In the genomic region with DNA sequence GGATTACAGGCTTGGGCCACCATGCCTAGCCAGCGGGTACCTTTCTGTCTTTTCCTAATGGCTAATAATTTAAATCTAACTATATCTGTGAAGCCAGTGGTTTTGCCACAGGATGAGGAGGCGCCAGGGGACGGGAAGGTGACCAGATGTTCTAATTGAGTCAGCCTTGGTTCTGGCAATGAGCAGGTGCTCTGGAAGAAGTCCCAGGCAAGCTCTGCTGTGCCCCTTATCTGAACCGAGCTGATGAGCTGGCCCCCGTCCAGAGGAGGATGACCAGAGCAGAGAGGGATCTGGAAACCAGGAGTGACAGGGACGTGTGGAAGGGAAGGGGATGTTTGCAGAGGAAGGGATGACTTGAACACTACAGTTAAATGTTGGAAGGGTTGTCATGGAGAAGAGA, we compare ENCODE assay signal across 22 cellular contexts. TPM values are rescaled to one million over a fixed set of nuclear protein-coding genes. Genes with fewer than 3 reads are reported as not detected.
DNase-seq lines count a peak whose midpoint lies in the region; ATAC-seq and TF ChIP-seq lines count a peak whose summit lies in the region.
"Had no signal": no experiment of that assay in that cellular context is flagged by ENCODE, and none has a peak within 500 bp of the region (broad histone marks: within the 10 kb centered on the region; RNA-seq: fewer than 3 reads in every experiment).

No MANE protein-coding gene starts in this region.

- intact Hi-C loops in vagina (cut with DNase I), result no loop called here
- intact Hi-C loops in thyroid gland (cut with DNase I), result no loop called here

- DNase-seq in NCI-H146 treated with DMSO at 0.1 percent for 48 hours (lab: John Stamatoyannopoulos, UW; ENCODE audit: unreplicated experiment), result peak; percentile 89
- peak; percentile 97 for DNase-seq in SK-N-DZ (ENCODE audit: low spot score)
- DNase-seq in cardiac muscle cell (ENCODE audit: low read depth in 1 of 2, low spot score in 1 of 2), result peak in 1 of 2 donors; percentile 30
- no peak for DNase-seq in progenitor cell of endocrine pancreas (ENCODE audit: low spot score, unreplicated experiment)
- no peak for DNase-seq in vagina (ENCODE audit: extremely low spot score in 2 of 2)
- DNase-seq in mesenchymal stem cell, result no peak
- no peak for DNase-seq in thyroid gland
- DNase-seq: activated gamma-delta T cell, kidney, NCI-H187 treated with DMSO at 0.1 percent for 48 hours, T1000 had no signal

- no peak overlapping the region for H3K4me3 ChIP-seq in cardiac muscle cell
- no peak overlapping the region for H3K4me3 ChIP-seq in vagina
- H3K4me3 ChIP-seq in mesenchymal stem cell (ENCODE audit: insufficient read depth in 1 of 2, low read depth in 1 of 2, low read length in 2 of 2), result no peak overlapping the region
- no peak overlapping the region for H3K4me3 ChIP-seq in thyroid gland (replicated peaks in 1 of 3)
- H3K4me3 ChIP-seq: GM12878, lung, psoas muscle, thoracic aorta had no signal

- no peak overlapping the region for H3K4me2 ChIP-seq in mesenchymal stem cell (ENCODE audit: low read length, poor library complexity, severe bottlenecking)

- no peak for ATAC-seq in GM21360 (IDR thresholded peaks at IDR 0.05; ENCODE audit: unreplicated experiment)

- H3K4me1 ChIP-seq in cardiac muscle cell (ENCODE audit: low read depth) (peaks cover 14% of the 10 kb centered on the region), vagina (no peaks in the 10 kb centered on the region), mesenchymal stem cell (ENCODE audit: control insufficient read depth, insufficient read depth, low read depth, low read length) (no peaks in the 10 kb centered on the region), thyroid gland (no peaks in the 10 kb centered on the region)
- H3K4me1 ChIP-seq: psoas muscle had no signal

- no peak overlapping the region for H2BK12ac ChIP-seq in mesenchymal stem cell (ENCODE audit: low read length in 2 of 2)

- WGBS in mesenchymal stem cell, result 81% methylated on average over 5 of the region's 6 CpGs
- 72 to 74% methylated on average over 6 of the region's 6 CpGs for WGBS in thyroid gland, 2 donors

- no peaks in the 10 kb centered on the region for H3K79me1 ChIP-seq in mesenchymal stem cell (replicated peaks; ENCODE audit: low read length, poor library complexity, severe bottlenecking)

- H3K9me3 ChIP-seq in cardiac muscle cell (ENCODE audit: low read depth) (no peaks in the 10 kb centered on the region), vagina (no peaks in the 10 kb centered on the region), mesenchymal stem cell (ENCODE audit: control insufficient read depth, low read length) (no peaks in the 10 kb centered on the region), thyroid gland (no peaks in the 10 kb centered on the region)
- H3K9me3 ChIP-seq: psoas muscle, thoracic aorta had no signal

- H2BK15ac ChIP-seq in mesenchymal stem cell (ENCODE audit: low read depth, poor library complexity, severe bottlenecking), result no peak overlapping the region

- H3K23ac ChIP-seq in mesenchymal stem cell (ENCODE audit: low read length in 2 of 2), result no peak overlapping the region

- no peak overlapping the region for H3K4ac ChIP-seq in mesenchymal stem cell (ENCODE audit: low read depth in 1 of 2, low read length in 2 of 2)

- no peak overlapping the region for H3K9ac ChIP-seq in mesenchymal stem cell (ENCODE audit: low read length)

- H2BK5ac ChIP-seq in mesenchymal stem cell (ENCODE audit: low read depth, low read length, poor library complexity, severe bottlenecking), result no peak overlapping the region

- no peak overlapping the region for H2BK120ac ChIP-seq in mesenchymal stem cell (ENCODE audit: low read depth, low read length)

- no peaks in the 10 kb centered on the region for H3K9me3 Mint-ChIP-seq in progenitor cell of endocrine pancreas (ENCODE audit: low read depth)
- H3K9me3 Mint-ChIP-seq: activated CD4-positive, alpha-beta T cell treated with anti-CD3 and anti-CD28 coated beads, Interleukin-2, amount 10 ng/mL, durations not matched to agents 24 days and 14 days; activated naive CD8-positive, alpha-beta T cell treated with anti-CD3 and anti-CD28 coated beads, Interleukin-2, amount 50 U/mL, for 24 hours; activated T-cell treated with anti-CD3 and anti-CD28 coated beads, Interleukin-2, amount 50 U/mL, for 24 hours had no signal

- no peak overlapping the region for H4K91ac ChIP-seq in mesenchymal stem cell (ENCODE audit: low read length)

- H2AK5ac ChIP-seq in mesenchymal stem cell (ENCODE audit: low read length, severe bottlenecking), result no peak overlapping the region

- no peaks in the 10 kb centered on the region for H3K27me3 Mint-ChIP-seq in progenitor cell of endocrine pancreas

- peak overlapping the region; percentile 73 for H3K27ac Mint-ChIP-seq in progenitor cell of endocrine pancreas
- H3K27ac Mint-ChIP-seq: activated CD4-positive, alpha-beta T cell treated with anti-CD3 and anti-CD28 coated beads, Interleukin-2, amount 10 ng/mL, durations not matched to agents 24 days and 14 days; activated naive CD8-positive, alpha-beta T cell treated with anti-CD3 and anti-CD28 coated beads, Interleukin-2, amount 50 U/mL, for 24 hours; activated T-cell treated with anti-CD3 and anti-CD28 coated beads, Interleukin-2, amount 50 U/mL, for 24 hours had no signal

- H3K4me3 Mint-ChIP-seq in progenitor cell of endocrine pancreas (ENCODE audit: low read depth), result no peak overlapping the region
- H3K4me3 Mint-ChIP-seq: activated CD4-positive, alpha-beta T cell treated with anti-CD3 and anti-CD28 coated beads, Interleukin-2, amount 10 ng/mL, durations not matched to agents 24 days and 14 days; activated naive CD8-positive, alpha-beta T cell treated with anti-CD3 and anti-CD28 coated beads, Interleukin-2, amount 50 U/mL, for 24 hours; activated T-cell treated with anti-CD3 and anti-CD28 coated beads, Interleukin-2, amount 50 U/mL, for 24 hours had no signal

- TF ChIP-seq POLR2A in vagina (IDR thresholded peaks at IDR 0.05) (no peak), thyroid gland (IDR thresholded peaks at IDR 0.05) (no peak)

- no peak overlapping the region for H2AFZ ChIP-seq in mesenchymal stem cell (ENCODE audit: low read depth, low read length)

- H3K36me3 ChIP-seq in cardiac muscle cell (no peaks in the 10 kb centered on the region), vagina (no peaks in the 10 kb centered on the region), mesenchymal stem cell (ENCODE audit: control insufficient read depth in 1 of 2, insufficient read depth in 2 of 2, low read depth in 1 of 2, low read length in 2 of 2) (no peaks in the 10 kb centered on the region), thyroid gland (no peaks in the 10 kb centered on the region)
- H3K36me3 ChIP-seq: thoracic aorta had no signal

- H3K14ac ChIP-seq in mesenchymal stem cell (ENCODE audit: low read length in 2 of 2), result no peak overlapping the region

- H3K27ac ChIP-seq in cardiac muscle cell (peak overlapping the region; percentile 59), vagina (no peak overlapping the region), mesenchymal stem cell (ENCODE audit: low read length, poor library complexity, severe bottlenecking) (no peak overlapping the region), thyroid gland (no peak overlapping the region)
- H3K27ac ChIP-seq: psoas muscle, thoracic aorta had no signal

- no peaks in the 10 kb centered on the region for H3K36me3 Mint-ChIP-seq in progenitor cell of endocrine pancreas (ENCODE audit: insufficient read depth)

- no peak overlapping the region for H3K18ac ChIP-seq in mesenchymal stem cell (ENCODE audit: low read depth in 1 of 2, low read length in 2 of 2)

- H3K27me3 ChIP-seq in cardiac muscle cell, result no peaks in the 10 kb centered on the region
- no peaks in the 10 kb centered on the region for H3K27me3 ChIP-seq in vagina
- peaks cover 11 to 16% of the 10 kb centered on the region in 2 experiments for H3K27me3 ChIP-seq in mesenchymal stem cell (ENCODE audit: control insufficient read depth in 1 of 2, insufficient read depth in 1 of 2, low read length in 2 of 2)
- H3K27me3 ChIP-seq in thyroid gland, result no peaks in the 10 kb centered on the region

- H3K4me1 Mint-ChIP-seq in progenitor cell of endocrine pancreas (ENCODE audit: low read depth), result peaks cover 1% of the 10 kb centered on the region
- H3K4me1 Mint-ChIP-seq: activated naive CD8-positive, alpha-beta T cell treated with anti-CD3 and anti-CD28 coated beads, Interleukin-2, amount 50 U/mL, for 24 hours had no signal

- TF ChIP-seq CTCF in cardiac muscle cell (IDR thresholded peaks at IDR 0.05; ENCODE audit: low read depth, low read length) (no peak), progenitor cell of endocrine pancreas (IDR thresholded peaks at IDR 0.05; ENCODE audit: unreplicated experiment) (no peak), vagina (IDR thresholded peaks at IDR 0.05) (no peak), thyroid gland (IDR thresholded peaks at IDR 0.05) (no peak)

- no peak overlapping the region for H4K8ac ChIP-seq in mesenchymal stem cell (ENCODE audit: low read length)

RNA-seq across cellular contexts. Expression of a gene that starts 46.7 kb away (rescaled TPM):
- 1.7 and 2.4 TPM in 2 replicates for polyA plus RNA-seq in SK-N-DZ (2014; cell fraction: cytosol; rRNA removed)
- polyA plus RNA-seq in SK-N-DZ (2014; cell fraction: nucleus; rRNA removed), result 3.0 and 3.2 TPM in 2 replicates
- total RNA-seq in cardiac muscle cell (0.74 and 2.4 TPM in 2 replicates), progenitor cell of endocrine pancreas (0.13 TPM in 1 of 2 replicates, not detected in the other), vagina (not detected), thyroid gland (not detected)
- polyA plus RNA-seq in cardiac muscle cell, result 1.3 and 3.8 TPM in 2 replicates
- not detected for polyA plus RNA-seq in mesenchymal stem cell (2013, experiment 1 of 2)
- polyA plus RNA-seq in mesenchymal stem cell (2013, experiment 2 of 2), result not detected
- total RNA-seq: activated CD4-positive, alpha-beta T cell treated with anti-CD3 and anti-CD28 coated beads, Interleukin-2, amount 10 ng/mL, durations not matched to agents 24 days and 14 days; activated CD8-positive, alpha-beta memory T cell treated with anti-CD3 and anti-CD28 coated beads for 36 hours; chondrocyte; GM12878; kidney; LHCN-M2; psoas muscle; thoracic aorta had no signal
- polyA plus RNA-seq: GM12878, psoas muscle had no signal

Comparison
In these comparisons a context has a peak if more than half of its experiments do, and no peak if none do; other contexts are left out.
1. DNase-seq: peak in NCI-H146 treated with DMSO at 0.1 percent for 48 hours (single experiment) and SK-N-DZ (single experiment); none in progenitor cell of endocrine pancreas (single experiment), vagina (0 of 2), mesenchymal stem cell (single experiment) and thyroid gland (0 of 2).